8 cellular contexts compared by ENCODE assay signal in the genomic region with DNA sequence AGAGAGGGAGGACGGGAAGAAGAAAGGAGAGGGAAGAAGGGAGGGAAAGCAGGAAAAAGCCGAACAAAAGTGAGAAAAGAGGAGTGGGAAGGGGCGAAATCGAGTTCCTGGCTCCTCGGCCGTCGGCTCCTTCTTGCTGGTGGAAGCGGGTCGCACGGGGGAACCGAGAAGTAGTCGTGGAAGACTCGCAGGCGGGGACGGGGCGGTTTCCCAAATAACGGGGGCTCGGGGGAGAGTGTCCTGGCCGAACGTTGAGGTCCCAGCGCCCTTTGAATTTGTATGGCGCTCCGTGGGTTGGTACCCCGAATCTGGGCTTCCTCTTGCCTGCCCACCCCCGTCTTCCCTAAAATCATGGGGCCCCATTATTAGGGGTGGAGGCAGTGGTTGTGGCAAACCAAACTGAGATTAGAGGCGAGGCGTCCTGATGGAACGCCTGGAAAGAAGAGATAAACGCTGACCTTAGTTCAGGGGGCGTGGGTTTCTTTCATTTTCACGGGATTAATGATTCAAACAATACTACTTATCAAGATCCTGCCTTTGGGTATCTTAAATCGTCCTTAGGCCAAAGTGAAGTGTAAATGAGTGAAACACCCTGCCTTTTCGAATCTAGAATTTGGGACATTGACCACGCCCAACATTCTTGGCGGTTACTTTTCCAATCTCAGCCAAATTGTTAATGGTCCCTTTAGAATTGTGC. TPM values are rescaled to one million over a fixed set of nuclear protein-coding genes. Genes with fewer than 3 reads are reported as not detected.
DNase-seq lines count a peak whose midpoint lies in the region; ATAC-seq and TF ChIP-seq lines count a peak whose summit lies in the region.

No MANE protein-coding gene starts in this region.

- peaks cover 21% of the 10 kb centered on the region for H3K4me1 Mint-ChIP-seq in activated T-cell treated with anti-CD3 and anti-CD28 coated beads, Interleukin-2, amount 50 U/mL, for 4 hours (ENCODE audit: low read depth)
- peaks cover 16% of the 10 kb centered on the region for H3K4me1 Mint-ChIP-seq in glutamatergic neuron (ENCODE audit: low read depth, unreplicated experiment)

- ATAC-seq in activated T-cell treated with anti-CD3 and anti-CD28 coated beads, Interleukin-2, amount 50 U/mL, for 4 hours, result no peak
- ATAC-seq in GM19395 (IDR thresholded peaks at IDR 0.05; ENCODE audit: unreplicated experiment), result no peak

- no peaks in the 10 kb centered on the region for H3K27me3 Mint-ChIP-seq in activated T-cell treated with anti-CD3 and anti-CD28 coated beads, Interleukin-2, amount 50 U/mL, for 4 hours (ENCODE audit: low read depth)
- H3K27me3 Mint-ChIP-seq in glutamatergic neuron (ENCODE audit: unreplicated experiment), result peaks cover 8% of the 10 kb centered on the region

- TF ChIP-seq CTCF in AG10803 (conservative IDR thresholded peaks at IDR 0.05; ENCODE audit: low read length), result no peak
- no peak for TF ChIP-seq CTCF in HFF-Myc (IDR thresholded peaks at IDR 0.05; ENCODE audit: low read depth, low read length, missing control alignments)
- no peak for TF ChIP-seq CTCF in glutamatergic neuron (IDR thresholded peaks at IDR 0.05; ENCODE audit: partially characterized antibody, unreplicated experiment)

- no peaks in the 10 kb centered on the region for H3K9me3 Mint-ChIP-seq in activated T-cell treated with anti-CD3 and anti-CD28 coated beads, Interleukin-2, amount 50 U/mL, for 4 hours
- H3K9me3 Mint-ChIP-seq in glutamatergic neuron (ENCODE audit: unreplicated experiment), result peaks cover 16% of the 10 kb centered on the region

- peak overlapping the region; percentile 95 for H3K27ac Mint-ChIP-seq in glutamatergic neuron (ENCODE audit: unreplicated experiment)

- DNase-seq in AG10803 (ENCODE audit: low read depth) (peak; percentile 64), HFF-Myc (ENCODE audit: extremely low read depth, low read depth) (no peak), glutamatergic neuron (no peak), pons (ENCODE audit: low spot score) (peak; percentile 19), NCI-H1048 (lab: John Stamatoyannopoulos, UW) (no peak), islet precursor cell (no peak)
- DNase-seq in activated T-cell treated with anti-CD3 and anti-CD28 coated beads, Interleukin-2, amount 50 U/mL, for 4 hours, result peak; percentile 6

- H3K36me3 Mint-ChIP-seq in activated T-cell treated with anti-CD3 and anti-CD28 coated beads, Interleukin-2, amount 50 U/mL, for 4 hours (ENCODE audit: insufficient read depth), result peaks cover 1% of the 10 kb centered on the region
- H3K36me3 Mint-ChIP-seq in glutamatergic neuron (ENCODE audit: unreplicated experiment), result no peaks in the 10 kb centered on the region

- H3K4me3 ChIP-seq in AG10803 (ENCODE audit: low read length), result peak overlapping the region; percentile 70
- H3K4me3 ChIP-seq in HFF-Myc (replicated peaks; ENCODE audit: low read depth, low read length), result peak overlapping the region; percentile 64

- peak overlapping the region; percentile 83 for H3K4me3 Mint-ChIP-seq in activated T-cell treated with anti-CD3 and anti-CD28 coated beads, Interleukin-2, amount 50 U/mL, for 4 hours
- peak overlapping the region; percentile 90 for H3K4me3 Mint-ChIP-seq in glutamatergic neuron (ENCODE audit: unreplicated experiment)

RNA-seq across cellular contexts. Expression of a gene that starts 0.9 kb away (rescaled TPM):
- 1 to 10 TPM; 5.7 to 7.5 (median 6.8) TPM for total RNA-seq in activated T-cell treated with anti-CD3 and anti-CD28 coated beads, Interleukin-2, amount 50 U/mL, for 4 hours
- total RNA-seq in glutamatergic neuron (ENCODE audit: unreplicated experiment), result 68.1 TPM

Comparison
In these comparisons a context has a peak if more than half of its experiments do, and no peak if none do; other contexts are left out.
1. DNase-seq: peak in AG10803 (single experiment), activated T-cell treated with anti-CD3 and anti-CD28 coated beads, Interleukin-2, amount 50 U/mL, for 4 hours (single experiment) and pons (single experiment); none in HFF-Myc (single experiment), glutamatergic neuron (single experiment), NCI-H1048 (single experiment) and islet precursor cell (single experiment).